In genomic region chr19:3250675-3251074, GRCh38 we compare ENCODE assay signal across 8 cellular contexts. TPM values are rescaled to one million over a fixed set of nuclear protein-coding genes. Genes with fewer than 3 reads are reported as not detected.
DNase-seq lines count a peak whose midpoint lies in the region; ATAC-seq, FAIRE-seq and TF ChIP-seq lines count a peak whose summit lies in the region.

No MANE protein-coding gene starts in this region.

- no peak for TF ChIP-seq POLR2A in A549 (IDR thresholded peaks at IDR 0.05; ENCODE audit: low read length)
- no peak for TF ChIP-seq POLR2A in HCT116 (IDR thresholded peaks at IDR 0.05; ENCODE audit: borderline replicate concordance, extremely low read depth, insufficient read depth, insufficient read length)

- H3K27ac ChIP-seq in A549 = no peak overlapping the region
- no peak overlapping the region for H3K27ac ChIP-seq in HCT116 (ENCODE audit: low read depth, low read length)
- H3K27ac ChIP-seq in fibroblast of lung (ENCODE audit: insufficient read depth, low read length) = no peak overlapping the region

- POLR2A ChIA-PET in A549 (lab: Yijun Ruan, JAX) (no interaction called here), HCT116 (lab: Charles Lee) (interaction anchor here (1.3 kb wide), 1 partner anchor 300 kb away, joined by 3 read pairs; no protein-coding TSS in a partner anchor)

- TF ChIP-seq RAD21 in A549 (conservative IDR thresholded peaks at IDR 0.05 in 1 of 2, IDR thresholded peaks at IDR 0.05 in 1 of 2) = peak in 1 of 2 experiments; percentile 17; a peak in 1 of 5 replicates
- TF ChIP-seq RAD21 in HCT116 (IDR thresholded peaks at IDR 0.05; ENCODE audit: low read depth) = peak; percentile 56

- peak; percentile 37 for TF ChIP-seq CTCF in A549 (IDR thresholded peaks at IDR 0.05)
- peak; percentile 41 to 84 (median 57); a peak in 5 of 6 replicates for TF ChIP-seq CTCF in HCT116 (IDR thresholded peaks at IDR 0.05 in 2 of 3, conservative IDR thresholded peaks at IDR 0.05 in 1 of 3; ENCODE audit: borderline replicate concordance in 1 of 3, insufficient read depth in 1 of 3, low read depth in 2 of 3, low read length in 2 of 3)
- peak; percentile 33 to 56 for TF ChIP-seq CTCF in fibroblast of lung (conservative IDR thresholded peaks at IDR 0.05 in 1 of 2, IDR thresholded peaks at IDR 0.05 in 1 of 2; ENCODE audit: low read depth in 1 of 2, low read length in 2 of 2)

- BruUV-seq in HCT116 (replicated peaks; lab: Mats Ljungman, UMichigan) = no TSS peak

- no peak for FAIRE-seq in A549 (lab: Jason Lieb, UNC)

- no peaks in the 10 kb centered on the region for H3K9me2 ChIP-seq in HCT116 (ENCODE audit: insufficient read depth)

- ATAC-seq in A549 (peak; percentile 70 to 83; a peak in 4 of 6 replicates), HCT116 (peak; percentile 89), GM21717 (IDR thresholded peaks at IDR 0.05; ENCODE audit: unreplicated experiment) (no peak), GM21447 (IDR thresholded peaks at IDR 0.05; ENCODE audit: unreplicated experiment) (no peak), GM21515 (IDR thresholded peaks at IDR 0.05; ENCODE audit: unreplicated experiment) (no peak)

- H3K4me2 ChIP-seq in A549 (no peak overlapping the region), HCT116 (ENCODE audit: low read length) (no peak overlapping the region), fibroblast of lung (ENCODE audit: extremely low read depth, insufficient read depth, low read length) (no peak overlapping the region)

- H3K4me1 ChIP-seq in A549 (no peaks in the 10 kb centered on the region), HCT116 (ENCODE audit: control insufficient read depth in 1 of 2, insufficient read depth in 2 of 2, low read length in 2 of 2) (no peaks in the 10 kb centered on the region), fibroblast of lung (ENCODE audit: control insufficient read depth, extremely low read depth, insufficient read depth, low read length) (no peaks in the 10 kb centered on the region)

- H3K4me3 ChIP-seq in A549 = no peak overlapping the region
- no peak overlapping the region for H3K4me3 ChIP-seq in HCT116 (replicated peaks in 1 of 2; ENCODE audit: low read depth in 1 of 2, low read length in 2 of 2)
- H3K4me3 ChIP-seq in fibroblast of lung (replicated peaks in 1 of 4; ENCODE audit: control extremely low read depth in 1 of 4, insufficient read depth in 1 of 4, low read depth in 3 of 4, low read length in 4 of 4) = no peak overlapping the region

- H3K36me3 ChIP-seq in HCT116 (ENCODE audit: control insufficient read depth in 1 of 2, insufficient read depth in 2 of 2, low read length in 2 of 2) = no peaks in the 10 kb centered on the region
- no peaks in the 10 kb centered on the region for H3K36me3 ChIP-seq in fibroblast of lung (ENCODE audit: control insufficient read depth, insufficient read depth, low read length)

- H4K20me1 ChIP-seq in HCT116 (ENCODE audit: insufficient read depth) = no peaks in the 10 kb centered on the region
- H4K20me1 ChIP-seq in fibroblast of lung (ENCODE audit: control insufficient read depth, extremely low read depth, insufficient read depth, low read length) = no peaks in the 10 kb centered on the region

- no peak for TF ChIP-seq EP300 in A549 (IDR thresholded peaks at IDR 0.05)

- H3K27me3 ChIP-seq in HCT116 (ENCODE audit: insufficient read depth, low read length) (no peaks in the 10 kb centered on the region), fibroblast of lung (ENCODE audit: control insufficient read depth, insufficient read depth, low read length) (no peaks in the 10 kb centered on the region)

- intact Hi-C loops in HCT116 (cut with micrococcal nuclease) = no loop called here

- RAD21 ChIA-PET in HCT116 (lab: Charles Lee; ENCODE audit: low non-redundant PET in 1 of 2, low total read pairs in 2 of 2, uncharacterized antibody in 2 of 2, unreplicated experiment in 2 of 2) = no interaction called here

- no peak overlapping the region for H3K9ac ChIP-seq in HCT116 (ENCODE audit: low read length)
- no peak overlapping the region for H3K9ac ChIP-seq in fibroblast of lung (ENCODE audit: insufficient read depth, low read length)

- 0 out of 3 replicates have a peak, but pooled peaks cover 5% of the 10 kb centered on the region for H3K9me3 ChIP-seq in A549
- H3K9me3 ChIP-seq in HCT116 (ENCODE audit: control insufficient read depth in 1 of 2, insufficient read depth in 1 of 2, low read depth in 1 of 2, low read length in 2 of 2) = peaks cover 7 to 13% of the 10 kb centered on the region in 2 experiments; a peak in 2 of 4 replicates
- H3K9me3 ChIP-seq in fibroblast of lung (ENCODE audit: control insufficient read depth, insufficient read depth, low read depth, low read length) = no peaks in the 10 kb centered on the region

- DNase-seq in A549 (ENCODE audit: low read depth in 1 of 2, low spot score in 1 of 2) = peak in 1 of 2 experiments; percentile 48
- DNase-seq in HCT116 (ENCODE audit: low read depth, low spot score) = peak; percentile 42
- DNase-seq in activated CD4-positive, alpha-beta T cell treated with anti-CD3 and anti-CD28 coated beads, Interleukin-2, amount 50 U/mL, for 48 hours = peak; percentile 56 to 63
- DNase-seq in fibroblast of lung (ENCODE audit: low read depth in 2 of 2) = no peak
- peak in 2 of 3 donors; percentile 8 to 34 for DNase-seq in stimulated activated CD4-positive, alpha-beta T cell treated with anti-CD3 and anti-CD28 coated beads, TNF-alpha, amount 100 ng/mL, for 1 hour (ENCODE audit: low read depth in 3 of 3, low spot score in 1 of 3)

- WGBS in A549 (ENCODE audit: missing lambda C conversion rate) = 26% methylated on average over 7 of the region's 7 CpGs

- no peak overlapping the region for H2AFZ ChIP-seq in HCT116 (ENCODE audit: low read depth, low read length, poor library complexity, severe bottlenecking)
- no peak overlapping the region for H2AFZ ChIP-seq in fibroblast of lung (ENCODE audit: low read length)

- no peaks in the 10 kb centered on the region for H3K79me2 ChIP-seq in HCT116 (ENCODE audit: insufficient read depth, low read length)
- H3K79me2 ChIP-seq in fibroblast of lung (ENCODE audit: control insufficient read depth, insufficient read depth, low read length) = no peaks in the 10 kb centered on the region

- CTCF ChIA-PET in A549 (lab: Yijun Ruan, JAX) (interaction anchor here (0.6 to 1.5 kb wide), 3 partner anchors 14 to 28 kb away, joined by 3 to 6 read pairs (median 4); no protein-coding TSS in a partner anchor), HCT116 (lab: Charles Lee) (interaction anchor here (1.0 to 1.9 kb wide), 2 partner anchors 14 to 26 kb away, joined by 3 to 9 read pairs; no protein-coding TSS in a partner anchor)

TF ChIP-seq in A549, 52 proteins besides CTCF, POLR2A, EP300 and RAD21:
- TF ChIP-seq EHF (CRISPR knock-in tag; IDR thresholded peaks at IDR 0.05) (no peak), CHD4 (IDR thresholded peaks at IDR 0.05; ENCODE audit: borderline replicate concordance) (no peak), MAX (IDR thresholded peaks at IDR 0.05) (no peak), SREBF2 (IDR thresholded peaks at IDR 0.05) (no peak), ESRRA (IDR thresholded peaks at IDR 0.05; ENCODE audit: borderline replicate concordance, low read length) (no peak), KDM1A (IDR thresholded peaks at IDR 0.05; ENCODE audit: low read depth) (no peak)

TF ChIP-seq in HCT116, 20 proteins besides CTCF, POLR2A, EP300 and RAD21 (continues in another document):
- TF ChIP-seq SIN3A (IDR thresholded peaks at IDR 0.05; ENCODE audit: low read depth) = no peak
- no peak for TF ChIP-seq ZNF274 (IDR thresholded peaks at IDR 0.05; ENCODE audit: low read depth, low read length)
- peak; percentile 77; the same call in 1 of the 2 replicates for TF ChIP-seq CBX3 (IDR thresholded peaks at IDR 0.05; ENCODE audit: low read depth)
- no peak for TF ChIP-seq ZFX (IDR thresholded peaks at IDR 0.05)
- no peak for TF ChIP-seq POLR2AphosphoS5 (IDR thresholded peaks at IDR 0.05; ENCODE audit: low read depth, low read length)
- TF ChIP-seq REST (IDR thresholded peaks at IDR 0.05; ENCODE audit: low read depth) = no peak

RNA-seq across cellular contexts. Expression of gene CELF5, which starts 26.2 kb away (rescaled TPM):
- polyA plus RNA-seq in A549 (2011; rRNA removed) (0.31 and 0.42 TPM in 2 replicates), A549 (2017; fragmentation: RNase III; extraction: RNeasy Plus Mini Kit Qiagen cat#74134 plus additional on column Dnase treatment) (0.61 to 0.87 TPM (median 0.75 TPM) in 3 replicates), fibroblast of lung (not detected in 2 replicates)
- polyA plus RNA-seq in A549 (2012; cell fraction: cytosol; rRNA removed) = 0.25 and 0.27 TPM in 2 replicates
- polyA plus RNA-seq in A549 (2012; cell fraction: nucleus; rRNA removed) = 0.92 and 0.99 TPM in 2 replicates
- 0.08 TPM in 1 of 2 replicates, not detected in the other for polyA minus RNA-seq in A549 (2011; rRNA and poly(A)+ RNA removed)
- total RNA-seq in HCT116 (2021; ENCODE audit: unreplicated experiment) (2.5 TPM), fibroblast of lung (under 0.01 TPM in 1 of 2 replicates, not detected in the other)
- polyA plus RNA-seq in HCT116 (2012) = 1.0 and 1.6 TPM in 2 replicates
- polyA plus RNA-seq in fibroblast of lung (2012) = not detected in 2 replicates
- not detected in 2 replicates for polyA minus RNA-seq in fibroblast of lung (ENCODE audit: low replicate concordance)

Comparison
In these comparisons a context has a peak if more than half of its experiments do, and no peak if none do; other contexts are left out.
1. ATAC-seq: peak in A549 (2 of 2) and HCT116 (single experiment); none in GM21717 (single experiment), GM21447 (single experiment) and GM21515 (single experiment).
2. DNase-seq: peak in HCT116 (single experiment), activated CD4-positive, alpha-beta T cell treated with anti-CD3 and anti-CD28 coated beads, Interleukin-2, amount 50 U/mL, for 48 hours (2 of 2) and stimulated activated CD4-positive, alpha-beta T cell treated with anti-CD3 and anti-CD28 coated beads, TNF-alpha, amount 100 ng/mL, for 1 hour (2 of 3); none in fibroblast of lung (0 of 2).
3. Of the 6 proteins assayed by ChIP-seq in both A549 and HCT116: peak only in A549: none; only in HCT116: MAX; in both: CTCF; in neither: 3; mixed calls (peak in some experiments, not most) for 1.
4. Peak in every context shown above with its lines, with median percentiles within 50 percentile points of each other: CTCF ChIP-seq.